ENCODE assay signal across 19 cellular contexts in the genomic region with DNA sequence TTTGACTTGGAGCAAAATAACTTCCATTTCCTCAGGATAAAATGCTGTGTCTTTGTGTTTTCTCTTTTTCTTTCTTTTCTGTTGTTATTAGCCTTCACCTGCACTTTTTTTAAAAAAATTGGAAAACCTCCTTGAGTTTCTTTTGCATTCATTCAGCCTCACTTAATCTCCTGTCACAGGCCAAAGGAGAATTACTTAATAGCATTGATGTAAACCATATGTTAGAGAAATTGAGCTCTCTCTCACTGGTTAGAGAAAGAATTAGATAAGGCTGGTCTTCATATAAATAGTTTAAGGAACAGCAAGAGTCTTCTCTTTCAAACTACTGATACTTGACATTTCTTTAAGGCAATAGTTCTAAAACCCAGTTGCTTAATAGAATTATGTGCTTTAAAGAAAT.
"Had no signal": no experiment of that assay in that cellular context is flagged by ENCODE, and none has a peak within 500 bp of the region (broad histone marks: within the 10 kb centered on the region; RNA-seq: fewer than 3 reads in every experiment).

No MANE protein-coding gene starts in this region.

- DNase-seq: occipital lobe; ovary; posterior cingulate gyrus; psoas muscle; right cardiac atrium; right lobe of liver; sigmoid colon; small intestine; stimulated activated CD4-positive, alpha-beta T cell treated with anti-CD3 and anti-CD28 coated beads, Interleukin-15, amount 100 ng/mL, for 24 hours; stimulated activated CD4-positive, alpha-beta T cell treated with anti-CD3 and anti-CD28 coated beads, Interleukin-2, amount 100 ng/mL, for 24 hours; stimulated activated CD4-positive, alpha-beta T cell treated with anti-CD3 and anti-CD28 coated beads, Interleukin-2, amount 100 ng/mL, for 48 hours; stimulated activated CD4-positive, alpha-beta T cell treated with anti-CD3 and anti-CD28 coated beads, Interleukin-4, amount 100 ng/mL, for 24 hours; stimulated activated naive B cell treated with anti-CD40 and anti-IgM and Interleukin-4, amounts not matched to agents 10 μg/mL and 1 μg/mL and 100 μg/mL, for 72 hours; stimulated activated naive CD4-positive, alpha-beta T cell treated with Interleukin-2 at 50 U/mL for 16 hours; stomach; thyroid gland; trophoblast cell; upper lobe of left lung had no signal

- ATAC-seq: psoas muscle; right cardiac atrium; right lobe of liver; stimulated activated effector memory CD8-positive, alpha-beta T cell treated with anti-CD3 and anti-CD28 coated beads, Interleukin-12 subunit alpha, Interleukin-12 subunit beta, amount 100 ng/mL, for 72 hours; stimulated activated naive B cell treated with anti-CD40 and anti-IgM and Interleukin-4, amounts not matched to agents 10 μg/mL and 1 μg/mL and 100 μg/mL, for 72 hours had no signal
